In genomic region chr11:911031-911889, GRCh38 we compare ENCODE assay signal across 1 cellular context.
TF ChIP-seq lines count a peak whose summit lies in the region.

No MANE protein-coding gene starts in this region.

TF ChIP-seq in SK-N-SH treated with all-trans-retinoic acid at 6 μM for 48 hours, 23 proteins besides CTCF, POLR2A, EP300 and RAD21 (continued from another document):
- TF ChIP-seq POU6F1 (CRISPR knock-in tag; IDR thresholded peaks at IDR 0.05; ENCODE audit: borderline replicate concordance, low read depth): no peak
- no peak for TF ChIP-seq TOX (CRISPR knock-in tag; IDR thresholded peaks at IDR 0.05; ENCODE audit: borderline replicate concordance)
TF ChIP-seq in SK-N-SH treated with all-trans-retinoic acid at 6 μM for 48 hours: peak in this region for 0.
